ENCODE assay signal across 11 cellular contexts in the genomic region with DNA sequence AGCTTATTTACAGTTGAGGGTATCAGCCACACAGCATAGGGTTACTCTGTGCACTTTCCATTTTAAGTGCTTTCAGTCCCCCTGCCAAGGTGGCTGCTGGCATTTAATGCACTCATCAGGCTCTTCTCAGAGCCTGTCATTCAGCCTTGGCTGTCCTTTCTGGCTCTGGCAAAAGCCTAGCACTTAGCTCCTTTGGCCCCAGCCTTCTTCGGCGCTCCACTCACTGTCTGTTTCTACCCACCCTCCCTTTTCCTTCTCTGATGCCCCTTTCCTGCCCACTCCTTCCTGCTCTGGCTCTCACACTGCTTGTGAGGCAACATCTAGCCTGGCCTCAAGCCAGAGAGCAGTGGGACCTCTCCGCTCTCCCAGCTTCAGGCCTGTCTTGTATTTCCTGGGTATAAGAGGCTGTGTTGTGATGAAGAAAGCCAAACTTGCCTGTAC.
A peak's percentile ranks its signal among the peaks of the same experiment; 100 is the strongest.
DNase-seq lines count a peak whose midpoint lies in the region; ATAC-seq and TF ChIP-seq lines count a peak whose summit lies in the region.
"Had no signal": no experiment of that assay in that cellular context is flagged by ENCODE, and none has a peak within 500 bp of the region (broad histone marks: within the 10 kb centered on the region; RNA-seq: fewer than 3 reads in every experiment).

No MANE protein-coding gene starts in this region.

- no peak overlapping the region for H3K4ac ChIP-seq in mesendoderm (ENCODE audit: low read depth, low read length)

- no peaks in the 10 kb centered on the region for H3K4me1 ChIP-seq in mesendoderm (ENCODE audit: control insufficient read depth, low read depth, low read length)

- no peaks in the 10 kb centered on the region for H3K79me2 ChIP-seq in mesendoderm (ENCODE audit: control insufficient read depth, insufficient read depth, low read length)

- H3K79me1 ChIP-seq in mesendoderm (ENCODE audit: low read length), result no peaks in the 10 kb centered on the region

- no CpG with 5 or more reads among the region's 3 CpGs for WGBS in mesendoderm (ENCODE audit: extremely low coverage, insufficient coverage, low lambda C conversion rate)

- H3K27me3 ChIP-seq in mesendoderm (ENCODE audit: insufficient read depth, low read length, poor library complexity), result no peaks in the 10 kb centered on the region

- TF ChIP-seq CTCF in fibroblast of mammary gland (conservative IDR thresholded peaks at IDR 0.05; ENCODE audit: control insufficient read depth, insufficient read depth, low read depth, low read length), result no peak

- H3K4me2 ChIP-seq in mesendoderm (ENCODE audit: low read length), result no peak overlapping the region

- ATAC-seq in HG03159 (IDR thresholded peaks at IDR 0.05; ENCODE audit: unreplicated experiment), result no peak
- ATAC-seq: activated naive CD8-positive, alpha-beta T cell treated with anti-CD3 and anti-CD28 coated beads, Interleukin-2, amount 50 U/mL, for 24 hours; K562 had no signal

- no peak overlapping the region for H3K23ac ChIP-seq in mesendoderm (ENCODE audit: low read length)

- H3K4me3 ChIP-seq in fibroblast of mammary gland (ENCODE audit: control insufficient read depth, low read depth, low read length), result no peak overlapping the region
- H3K4me3 ChIP-seq in mesendoderm (ENCODE audit: low read length), result no peak overlapping the region
- H3K4me3 ChIP-seq: K562 had no signal

- H3K36me3 ChIP-seq in mesendoderm (ENCODE audit: control insufficient read depth, insufficient read depth, low read length), result no peaks in the 10 kb centered on the region

- no peak overlapping the region for H2BK5ac ChIP-seq in mesendoderm (ENCODE audit: low read length)

- no peak overlapping the region for H4K8ac ChIP-seq in mesendoderm (ENCODE audit: low read depth, low read length)

- H2BK120ac ChIP-seq in mesendoderm (ENCODE audit: low read depth, low read length), result no peak overlapping the region

- no peak overlapping the region for H4K5ac ChIP-seq in mesendoderm (ENCODE audit: low read length)

- H3K27ac ChIP-seq in mesendoderm (ENCODE audit: low read depth, low read length), result no peak overlapping the region

- no peak overlapping the region for H3K18ac ChIP-seq in mesendoderm (ENCODE audit: low read length)

- no peak overlapping the region for H2BK15ac ChIP-seq in mesendoderm (replicated peaks; ENCODE audit: low read depth)

- H2AK5ac ChIP-seq in mesendoderm (ENCODE audit: low read length), result no peak overlapping the region

- no peak overlapping the region for H3K56ac ChIP-seq in mesendoderm (ENCODE audit: low read length)

- H3K9ac ChIP-seq in mesendoderm (ENCODE audit: low read length), result no peak overlapping the region

- DNase-seq in Daoy (ENCODE audit: low read depth) (peak; percentile 62), RPMI7951 (ENCODE audit: low read depth) (peak; percentile 15), fibroblast of mammary gland (ENCODE audit: low read depth) (peak; percentile 44), pulmonary artery endothelial cell (ENCODE audit: low read depth, low spot score) (peak; percentile 13), NCI-H1930 (lab: John Stamatoyannopoulos, UW) (no peak), NCI-H345 treated with DMSO at 0.1 percent for 48 hours (lab: John Stamatoyannopoulos, UW; ENCODE audit: unreplicated experiment) (no peak), mesendoderm (no peak)
- DNase-seq: activated naive CD8-positive, alpha-beta T cell treated with anti-CD3 and anti-CD28 coated beads, Interleukin-2, amount 50 U/mL, for 24 hours; EL had no signal

Comparison
In these comparisons a context has a peak if more than half of its experiments do, and no peak if none do; other contexts are left out.
1. DNase-seq: peak in Daoy (single experiment), RPMI7951 (single experiment), fibroblast of mammary gland (single experiment) and pulmonary artery endothelial cell (single experiment); none in NCI-H1930 (0 of 2), NCI-H345 treated with DMSO at 0.1 percent for 48 hours (single experiment) and mesendoderm (single experiment).